12 cellular contexts compared by ENCODE assay signal in the genomic region with DNA sequence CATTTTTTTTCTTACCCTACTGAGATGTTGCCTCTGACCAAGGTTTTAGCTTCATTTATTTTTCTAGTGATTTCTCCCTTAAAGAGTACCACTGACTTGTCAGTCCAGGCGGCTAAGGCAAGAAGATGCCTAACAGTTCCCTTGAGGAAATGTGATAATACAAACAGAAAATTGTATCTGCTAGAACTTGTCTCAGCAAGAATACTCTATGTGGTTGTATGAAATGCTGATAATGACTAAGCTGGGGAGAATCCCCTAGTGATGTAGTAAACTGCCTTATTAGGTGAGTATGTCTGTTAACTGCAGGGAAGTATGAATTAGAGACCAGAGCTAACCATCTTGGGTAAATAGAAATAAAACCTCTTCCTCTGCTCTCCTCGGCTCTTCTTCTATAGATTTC. TPM values are rescaled to one million over a fixed set of nuclear protein-coding genes. Genes with fewer than 3 reads are reported as not detected.
DNase-seq lines count a peak whose midpoint lies in the region; ATAC-seq and TF ChIP-seq lines count a peak whose summit lies in the region.
"Had no signal": no experiment of that assay in that cellular context is flagged by ENCODE, and none has a peak within 500 bp of the region (broad histone marks: within the 10 kb centered on the region; RNA-seq: fewer than 3 reads in every experiment).

No MANE protein-coding gene starts in this region.

- no peak for TF ChIP-seq CTCF in RWPE2 (IDR thresholded peaks at IDR 0.05; ENCODE audit: poor library complexity, severe bottlenecking)
- no peak for TF ChIP-seq CTCF in vagina (IDR thresholded peaks at IDR 0.05)

- H3K27ac ChIP-seq in RWPE2 (ENCODE audit: poor library complexity, severe bottlenecking) (peak overlapping the region; percentile 89), vagina (peak overlapping the region; percentile 17)

- intact Hi-C loops in vagina (cut with DNase I), result no loop called here

- peaks cover 4% of the 10 kb centered on the region for H3K27me3 Mint-ChIP-seq in activated naive CD8-positive, alpha-beta T cell treated with anti-CD3 and anti-CD28 coated beads, Interleukin-2, amount 10 ng/mL, durations not matched to agents 7 days and 5 days
- H3K27me3 Mint-ChIP-seq in activated naive CD8-positive, alpha-beta T cell treated with anti-CD3 and anti-CD28 coated beads for 36 hours, result no peaks in the 10 kb centered on the region

- no peak for TF ChIP-seq POLR2A in vagina (IDR thresholded peaks at IDR 0.05)

- H3K36me3 ChIP-seq in RWPE2 (ENCODE audit: low read depth) (no peaks in the 10 kb centered on the region), vagina (no peaks in the 10 kb centered on the region)

- no peak overlapping the region for H3K4me3 ChIP-seq in RWPE2 (ENCODE audit: severe bottlenecking)
- no peak overlapping the region for H3K4me3 ChIP-seq in vagina

- H3K4me1 Mint-ChIP-seq in activated naive CD8-positive, alpha-beta T cell treated with anti-CD3 and anti-CD28 coated beads, Interleukin-2, amount 10 ng/mL, durations not matched to agents 7 days and 5 days, result peaks cover 5% of the 10 kb centered on the region
- H3K4me1 Mint-ChIP-seq in activated naive CD8-positive, alpha-beta T cell treated with anti-CD3 and anti-CD28 coated beads for 36 hours, result peaks cover 6% of the 10 kb centered on the region
- H3K4me1 Mint-ChIP-seq: B cell had no signal

- H3K4me1 ChIP-seq in RWPE2 (ENCODE audit: insufficient read depth, poor library complexity, severe bottlenecking) (peaks cover 28% of the 10 kb centered on the region), vagina (peaks cover 6% of the 10 kb centered on the region)

- POLR2A ChIA-PET in activated naive CD8-positive, alpha-beta T cell treated with anti-CD3 and anti-CD28 coated beads, Interleukin-2, amount 10 ng/mL, durations not matched to agents 7 days and 5 days (lab: Charles Lee), result no interaction called here

- H3K9me3 Mint-ChIP-seq in activated naive CD8-positive, alpha-beta T cell treated with anti-CD3 and anti-CD28 coated beads, Interleukin-2, amount 10 ng/mL, durations not matched to agents 7 days and 5 days, result no peaks in the 10 kb centered on the region
- no peaks in the 10 kb centered on the region for H3K9me3 Mint-ChIP-seq in activated naive CD8-positive, alpha-beta T cell treated with anti-CD3 and anti-CD28 coated beads for 36 hours

- H3K27me3 ChIP-seq in RWPE2 (ENCODE audit: insufficient read depth, poor library complexity, severe bottlenecking) (no peaks in the 10 kb centered on the region), vagina (no peaks in the 10 kb centered on the region)

- DNase-seq in activated naive CD8-positive, alpha-beta T cell treated with anti-CD3 and anti-CD28 coated beads, Interleukin-2, amount 10 ng/mL, durations not matched to agents 7 days and 5 days, result no peak
- DNase-seq in activated naive CD8-positive, alpha-beta T cell treated with anti-CD3 and anti-CD28 coated beads for 36 hours, result no peak
- DNase-seq in RWPE2 (ENCODE audit: low spot score) (no peak), vagina (ENCODE audit: extremely low spot score in 2 of 2) (no peak), NCI-H748 (lab: John Stamatoyannopoulos, UW; ENCODE audit: unreplicated experiment) (no peak), OCI-M2 (lab: John Stamatoyannopoulos, UW; ENCODE audit: unreplicated experiment) (no peak), AML-193 (lab: John Stamatoyannopoulos, UW) (no peak)
- DNase-seq: activated CD4-positive, alpha-beta T cell treated with anti-CD3 and anti-CD28 coated beads, Interleukin-2, amount 50 U/mL, for 48 hours had no signal

- ATAC-seq in activated naive CD8-positive, alpha-beta T cell treated with anti-CD3 and anti-CD28 coated beads, Interleukin-2, amount 10 ng/mL, durations not matched to agents 7 days and 5 days (ENCODE audit: low read depth), result peak; percentile 76
- ATAC-seq in HG02840 (IDR thresholded peaks at IDR 0.05; ENCODE audit: low FRiP score, unreplicated experiment), result peak; percentile 83
- ATAC-seq in RWPE2 (ENCODE audit: low read depth), result peak; percentile 98

- H3K27ac Mint-ChIP-seq in activated naive CD8-positive, alpha-beta T cell treated with anti-CD3 and anti-CD28 coated beads, Interleukin-2, amount 10 ng/mL, durations not matched to agents 7 days and 5 days, result no peak overlapping the region
- no peak overlapping the region for H3K27ac Mint-ChIP-seq in activated naive CD8-positive, alpha-beta T cell treated with anti-CD3 and anti-CD28 coated beads for 36 hours
- H3K27ac Mint-ChIP-seq: B cell had no signal

- H3K36me3 Mint-ChIP-seq in activated naive CD8-positive, alpha-beta T cell treated with anti-CD3 and anti-CD28 coated beads, Interleukin-2, amount 10 ng/mL, durations not matched to agents 7 days and 5 days, result no peaks in the 10 kb centered on the region
- H3K36me3 Mint-ChIP-seq in activated naive CD8-positive, alpha-beta T cell treated with anti-CD3 and anti-CD28 coated beads for 36 hours, result no peaks in the 10 kb centered on the region

- H3K4me3 Mint-ChIP-seq in activated naive CD8-positive, alpha-beta T cell treated with anti-CD3 and anti-CD28 coated beads, Interleukin-2, amount 10 ng/mL, durations not matched to agents 7 days and 5 days, result no peak overlapping the region
- H3K4me3 Mint-ChIP-seq in activated naive CD8-positive, alpha-beta T cell treated with anti-CD3 and anti-CD28 coated beads for 36 hours, result no peak overlapping the region
- H3K4me3 Mint-ChIP-seq: B cell had no signal

- H3K9me3 ChIP-seq in RWPE2 (ENCODE audit: severe bottlenecking) (no peaks in the 10 kb centered on the region), vagina (no peaks in the 10 kb centered on the region)

RNA-seq across cellular contexts. Expression of a gene that starts 6.7 kb away (rescaled TPM):
- not detected for total RNA-seq in activated naive CD8-positive, alpha-beta T cell treated with anti-CD3 and anti-CD28 coated beads, Interleukin-2, amount 10 ng/mL, durations not matched to agents 7 days and 5 days
- not detected for total RNA-seq in activated naive CD8-positive, alpha-beta T cell treated with anti-CD3 and anti-CD28 coated beads for 36 hours
- not detected for total RNA-seq in vagina
- total RNA-seq: B cell, dermis microvascular lymphatic vessel endothelial cell, liver had no signal

RNA-seq across cellular contexts. Expression of a gene that starts 16.7 kb away (rescaled TPM):
- total RNA-seq in activated naive CD8-positive, alpha-beta T cell treated with anti-CD3 and anti-CD28 coated beads, Interleukin-2, amount 10 ng/mL, durations not matched to agents 7 days and 5 days, result not detected
- total RNA-seq in activated naive CD8-positive, alpha-beta T cell treated with anti-CD3 and anti-CD28 coated beads for 36 hours, result not detected
- total RNA-seq in vagina, result not detected
- total RNA-seq: B cell, dermis microvascular lymphatic vessel endothelial cell, liver had no signal

RNA-seq across cellular contexts. Expression of a gene that starts 36.4 kb away (rescaled TPM):
- not detected for total RNA-seq in activated naive CD8-positive, alpha-beta T cell treated with anti-CD3 and anti-CD28 coated beads, Interleukin-2, amount 10 ng/mL, durations not matched to agents 7 days and 5 days
- total RNA-seq in activated naive CD8-positive, alpha-beta T cell treated with anti-CD3 and anti-CD28 coated beads for 36 hours, result not detected
- not detected for total RNA-seq in vagina
- total RNA-seq: B cell, dermis microvascular lymphatic vessel endothelial cell, liver had no signal
